ENCODE assay signal across 15 cellular contexts in the genomic region with DNA sequence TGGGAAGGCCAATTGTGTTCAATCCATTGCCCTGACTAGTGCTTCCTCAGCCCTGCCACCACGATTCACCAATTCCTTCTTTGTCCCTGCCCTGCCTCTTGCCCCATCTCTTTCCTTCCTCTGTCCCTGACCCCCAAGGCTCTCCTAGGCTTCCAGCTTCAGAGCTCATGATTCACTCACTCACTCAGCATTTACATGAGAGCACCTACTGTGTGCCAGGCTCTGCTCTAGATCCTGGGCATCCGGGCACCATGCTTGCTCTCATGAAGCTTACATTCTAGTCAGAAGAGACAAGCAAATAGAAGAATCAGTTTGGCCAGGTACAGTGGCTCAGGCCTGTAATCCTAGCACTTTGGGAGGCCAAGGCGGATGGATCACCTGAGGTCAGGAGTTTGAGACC.
"Had no signal": no experiment of that assay in that cellular context is flagged by ENCODE, and none has a peak within 500 bp of the region (broad histone marks: within the 10 kb centered on the region; RNA-seq: fewer than 3 reads in every experiment).

No MANE protein-coding gene starts in this region.

- H3K9me3 ChIP-seq: ovary, psoas muscle, SJCRH30 had no signal

- H3K4me3 Mint-ChIP-seq: activated naive CD4-positive, alpha-beta T cell treated with anti-CD3 and anti-CD28 coated beads, Interleukin-2, amount 50 U/mL, for 24 hours; activated T-helper 1 cell treated with anti-CD3 and anti-CD28 coated beads, Interleukin-12 subunit alpha, Interleukin-12 subunit beta, Interleukin-2, Interleukin-4 antibody, amounts not matched to agents 30 ng/mL and 10 ng/mL and 1 ng/mL, durations not matched to agents 14 hours and 24 hours and 36 hours; memory B cell; neural progenitor cell had no signal

- H3K4me1 ChIP-seq: psoas muscle, SJCRH30 had no signal

- H3K27me3 ChIP-seq: neural progenitor cell, ovary, SJCRH30 had no signal

- H3K27me3 Mint-ChIP-seq: activated naive CD4-positive, alpha-beta T cell treated with anti-CD3 and anti-CD28 coated beads, Interleukin-2, amount 50 U/mL, for 24 hours; effector memory CD8-positive, alpha-beta T cell; memory B cell had no signal

- H3K4me2 ChIP-seq: neural progenitor cell had no signal

- H3K36me3 ChIP-seq: neural progenitor cell, ovary, SJCRH30 had no signal

- H2AFZ ChIP-seq: neural progenitor cell had no signal

- H3K36me3 Mint-ChIP-seq: activated naive CD4-positive, alpha-beta T cell treated with anti-CD3 and anti-CD28 coated beads, Interleukin-2, amount 50 U/mL, for 24 hours; memory B cell; neural progenitor cell had no signal

- H3K27ac ChIP-seq: neural progenitor cell, ovary, psoas muscle, SJCRH30, skin epidermis, VCaP had no signal

- H3K9me3 Mint-ChIP-seq: activated naive CD4-positive, alpha-beta T cell treated with anti-CD3 and anti-CD28 coated beads, Interleukin-2, amount 50 U/mL, for 24 hours; effector memory CD8-positive, alpha-beta T cell had no signal

- H3K9ac ChIP-seq: neural progenitor cell had no signal

- H3K4me1 Mint-ChIP-seq: memory B cell had no signal

- H3K4me3 ChIP-seq: neural progenitor cell, ovary, psoas muscle, SJCRH30, skin epidermis had no signal

- H3K27ac Mint-ChIP-seq: activated naive CD4-positive, alpha-beta T cell treated with anti-CD3 and anti-CD28 coated beads, Interleukin-2, amount 50 U/mL, for 24 hours; activated T-helper 1 cell treated with anti-CD3 and anti-CD28 coated beads, Interleukin-12 subunit alpha, Interleukin-12 subunit beta, Interleukin-2, Interleukin-4 antibody, amounts not matched to agents 30 ng/mL and 10 ng/mL and 1 ng/mL, durations not matched to agents 14 hours and 24 hours and 36 hours; memory B cell had no signal

- DNase-seq: activated CD4-positive, alpha-beta T cell treated with anti-CD3 and anti-CD28 coated beads, Interleukin-2, amount 50 U/mL, for 4 hours; activated CD4-positive, CD25-positive, alpha-beta regulatory T cell treated with anti-CD3 and anti-CD28 coated beads, Interleukin-2, amount 50 U/mL, for 72 hours; amygdala; effector memory CD8-positive, alpha-beta T cell; ovary; psoas muscle; right cardiac atrium; SJCRH30; T-helper 2 cell had no signal

- ATAC-seq: effector memory CD8-positive, alpha-beta T cell; psoas muscle; right cardiac atrium had no signal
